In genomic region chr18:51134721-51135120, GRCh38 we compare ENCODE assay signal across 18 cellular contexts.
"Had no signal": no experiment of that assay in that cellular context is flagged by ENCODE, and none has a peak within 500 bp of the region (broad histone marks: within the 10 kb centered on the region; RNA-seq: fewer than 3 reads in every experiment).

No MANE protein-coding gene starts in this region.

- H3K4me3 ChIP-seq: lower lobe of right lung, tibial nerve, uterus had no signal

- H3K27me3 Mint-ChIP-seq: activated B cell treated with CpG ODN at 0.5 μM for 24 hours; activated CD4-positive, alpha-beta memory T cell treated with anti-CD3 and anti-CD28 coated beads for 36 hours; activated T-helper 17 cell treated with anti-CD3 and anti-CD28 coated beads, Interleukin-2, amount 50 U/mL, for 72 hours; progenitor cell of endocrine pancreas; T-cell had no signal

- H3K27ac ChIP-seq: lower lobe of right lung, tibial nerve, uterus had no signal

- DNase-seq: activated B cell treated with CpG ODN at 0.5 μM for 24 hours; activated CD4-positive, alpha-beta memory T cell treated with anti-CD3 and anti-CD28 coated beads for 36 hours; activated CD4-positive, alpha-beta T cell treated with anti-CD3 and anti-CD28 coated beads for 4 hours; activated naive CD4-positive, alpha-beta T cell treated with anti-CD3 and anti-CD28 coated beads for 36 hours; activated T-cell treated with anti-CD3 and anti-CD28 coated beads for 4 hours; cerebellar nuclear complex; effector CD8-positive, alpha-beta T cell; left colon; lower lobe of right lung; occipital lobe; stimulated activated naive CD8-positive, alpha-beta T cell treated with anti-CD3 and anti-CD28 coated beads, Interleukin-15, Interleukin-2, amounts not matched to agents 100 U/mL and 50 U/mL, for 24 hours; substantia nigra; T-cell; uterus had no signal

- H3K36me3 Mint-ChIP-seq: activated CD4-positive, alpha-beta memory T cell treated with anti-CD3 and anti-CD28 coated beads for 36 hours; T-cell had no signal

- H3K9me3 ChIP-seq: lower lobe of right lung, tibial nerve, uterus had no signal

- H3K4me1 ChIP-seq: lower lobe of right lung, uterus had no signal

- H3K4me3 Mint-ChIP-seq: activated B cell treated with CpG ODN at 0.5 μM for 24 hours; activated CD4-positive, alpha-beta memory T cell treated with anti-CD3 and anti-CD28 coated beads for 36 hours; activated naive CD4-positive, alpha-beta T cell treated with anti-CD3 and anti-CD28 coated beads for 36 hours; activated T-helper 17 cell treated with anti-CD3 and anti-CD28 coated beads, Interleukin-2, amount 50 U/mL, for 72 hours; T-cell had no signal

- ATAC-seq: activated T-helper 17 cell treated with anti-CD3 and anti-CD28 coated beads, Interleukin-2, amount 50 U/mL, for 72 hours; left colon; lower lobe of right lung; stimulated activated naive CD8-positive, alpha-beta T cell treated with anti-CD3 and anti-CD28 coated beads, Interleukin-15, Interleukin-2, amounts not matched to agents 100 U/mL and 50 U/mL, for 24 hours; T-cell had no signal

- H3K36me3 ChIP-seq: lower lobe of right lung, tibial nerve, uterus had no signal

- H3K27me3 ChIP-seq: tibial nerve, uterus had no signal

- H3K9me3 Mint-ChIP-seq: activated B cell treated with CpG ODN at 0.5 μM for 24 hours; activated CD4-positive, alpha-beta memory T cell treated with anti-CD3 and anti-CD28 coated beads for 36 hours; activated naive CD4-positive, alpha-beta T cell treated with anti-CD3 and anti-CD28 coated beads for 36 hours; activated T-helper 17 cell treated with anti-CD3 and anti-CD28 coated beads, Interleukin-2, amount 50 U/mL, for 72 hours; T-cell had no signal

- H3K4me1 Mint-ChIP-seq: activated T-helper 17 cell treated with anti-CD3 and anti-CD28 coated beads, Interleukin-2, amount 50 U/mL, for 72 hours; T-cell had no signal

- H3K27ac Mint-ChIP-seq: activated B cell treated with CpG ODN at 0.5 μM for 24 hours; activated CD4-positive, alpha-beta memory T cell treated with anti-CD3 and anti-CD28 coated beads for 36 hours; activated naive CD4-positive, alpha-beta T cell treated with anti-CD3 and anti-CD28 coated beads for 36 hours; activated T-helper 17 cell treated with anti-CD3 and anti-CD28 coated beads, Interleukin-2, amount 50 U/mL, for 72 hours; progenitor cell of endocrine pancreas; T-cell had no signal

- FAIRE-seq: islet of Langerhans had no signal
